ENCODE assay signal across 10 cellular contexts in genomic region chr6:117677553-117678131, GRCh38. TPM values are rescaled to one million over a fixed set of nuclear protein-coding genes. Genes with fewer than 3 reads are reported as not detected.
DNase-seq lines count a peak whose midpoint lies in the region; ATAC-seq, FAIRE-seq and TF ChIP-seq lines count a peak whose summit lies in the region.
"Had no signal": no experiment of that assay in that cellular context is flagged by ENCODE, and none has a peak within 500 bp of the region (broad histone marks: within the 10 kb centered on the region; RNA-seq: fewer than 3 reads in every experiment).

No MANE protein-coding gene starts in this region.

- H3K9me2 ChIP-seq in PC-9 (ENCODE audit: insufficient read depth) = no peaks in the 10 kb centered on the region

- no peaks in the 10 kb centered on the region for H3K27me3 ChIP-seq in PC-9 (ENCODE audit: insufficient read depth, low read depth)
- no peaks in the 10 kb centered on the region; a peak in 1 of 7 replicates for H3K27me3 ChIP-seq in H1 (replicated peaks in 1 of 4; ENCODE audit: control insufficient read depth in 3 of 4, extremely low read depth in 1 of 4, insufficient read depth in 3 of 4, low read length in 3 of 4)
- H3K27me3 ChIP-seq: sigmoid colon had no signal

- FAIRE-seq in H1 (lab: Jason Lieb, UNC) = no peak

- no peak overlapping the region for H3K4ac ChIP-seq in H1 (replicated peaks; ENCODE audit: insufficient read length, low read depth, low read length)

- no peaks in the 10 kb centered on the region for H3K27me3 Mint-ChIP-seq in progenitor cell of endocrine pancreas

- H4K20me1 ChIP-seq in PC-9 (ENCODE audit: insufficient read depth) = peaks cover 51% of the 10 kb centered on the region
- peaks cover 5 to 12% of the 10 kb centered on the region in 2 experiments for H4K20me1 ChIP-seq in H1 (replicated peaks in 1 of 2; ENCODE audit: control insufficient read depth in 1 of 2, insufficient read depth in 2 of 2, low read length in 2 of 2)

- peaks cover 26% of the 10 kb centered on the region for H3K4me1 ChIP-seq in PC-9 (replicated peaks; ENCODE audit: insufficient read depth)
- H3K4me1 ChIP-seq in H1 (replicated peaks in 1 of 4; ENCODE audit: control insufficient read depth in 3 of 4, insufficient read depth in 4 of 4, low read length in 3 of 4) = peaks cover 0 to 2% (median 0%) of the 10 kb centered on the region in 4 experiments; a peak in 3 of 7 replicates

- H2BK20ac ChIP-seq in H1 (ENCODE audit: low read length) = no peak overlapping the region

- H3K4me2 ChIP-seq in PC-9 (peak overlapping the region; percentile 79), H1 (ENCODE audit: insufficient read depth in 1 of 2, low read depth in 2 of 2, low read length in 2 of 2) (peak overlapping the region; percentile 71 to 95; a peak in 2 of 4 replicates)

- no peak overlapping the region for H4K8ac ChIP-seq in H1 (ENCODE audit: extremely low read depth, insufficient read depth, low read length)

- no peak overlapping the region for H4K5ac ChIP-seq in H1 (ENCODE audit: insufficient read length, low read depth, low read length)

- no peak for TF ChIP-seq POLR2A in H1 (IDR thresholded peaks at IDR 0.05; ENCODE audit: control extremely low read depth in 1 of 2, low read depth in 2 of 2, low read length in 2 of 2)

- H3K27ac Mint-ChIP-seq in progenitor cell of endocrine pancreas = no peak overlapping the region

- no peaks in the 10 kb centered on the region for H3F3A ChIP-seq in PC-9 (ENCODE audit: insufficient read depth, low read depth)

- no peak overlapping the region for H3K9ac ChIP-seq in H1 (replicated peaks in 1 of 4; ENCODE audit: extremely low read depth in 1 of 4, low read depth in 3 of 4, low read length in 3 of 4)

- H2BK120ac ChIP-seq in H1 (replicated peaks; ENCODE audit: low read depth, low read length) = no peak overlapping the region

- H3K27ac ChIP-seq in PC-9 (no peak overlapping the region), H1 (ENCODE audit: low read depth, low read length) (no peak overlapping the region)
- H3K27ac ChIP-seq: 22Rv1 had no signal

- intact Hi-C loops in PC-9 (cut with micrococcal nuclease; ENCODE audit: unreplicated experiment) = loop anchor here (5.0 kb wide), 1 partner anchor 120 kb away; no protein-coding TSS in a partner anchor

- CTCF ChIA-PET in PC-9 (lab: Charles Lee) = no interaction called here
- CTCF ChIA-PET in H1 (lab: Charles Lee; ENCODE audit: partially characterized antibody) = interaction anchor here (1.4 kb wide), 1 partner anchor 279 kb away, joined by 3 read pairs; no protein-coding TSS in a partner anchor

- H3K14ac ChIP-seq in H1 (ENCODE audit: insufficient read length) = no peak overlapping the region

- no peak overlapping the region for H2BK15ac ChIP-seq in H1 (ENCODE audit: low read length)

- peaks cover 31% of the 10 kb centered on the region for H3K4me1 Mint-ChIP-seq in progenitor cell of endocrine pancreas (ENCODE audit: low read depth)

- no peak for TF ChIP-seq EP300 in H1 (IDR thresholded peaks at IDR 0.05; ENCODE audit: borderline replicate concordance in 1 of 2, low read depth in 2 of 2, low read length in 2 of 2)

- TF ChIP-seq CTCF in PC-9 (conservative IDR thresholded peaks at IDR 0.05) = no peak
- no peak for TF ChIP-seq CTCF in H1 (IDR thresholded peaks at IDR 0.05; ENCODE audit: control extremely low read depth in 1 of 3, insufficient read depth in 1 of 3, low read depth in 1 of 3, low read length in 3 of 3)
- TF ChIP-seq CTCF in progenitor cell of endocrine pancreas (IDR thresholded peaks at IDR 0.05; ENCODE audit: unreplicated experiment) = no peak

- peaks cover 6% of the 10 kb centered on the region for H3K36me3 Mint-ChIP-seq in progenitor cell of endocrine pancreas (ENCODE audit: insufficient read depth)

- H3K18ac ChIP-seq in H1 (ENCODE audit: extremely low read depth, low read length) = no peak overlapping the region

- H2AK5ac ChIP-seq in H1 (ENCODE audit: low read depth, low read length) = no peak overlapping the region

- POLR2A ChIA-PET in PC-9 (lab: Charles Lee; ENCODE audit: unreplicated experiment) = no interaction called here
- POLR2A ChIA-PET in H1 (lab: Charles Lee; ENCODE audit: partially characterized antibody) = interaction anchor here (1.7 kb wide), 1 partner anchor 10 kb away, joined by 7 read pairs; no protein-coding TSS in a partner anchor

- H3K36me3 ChIP-seq in PC-9 (ENCODE audit: low read depth) (peaks cover 33% of the 10 kb centered on the region), H1 (ENCODE audit: control insufficient read depth in 2 of 4, insufficient read depth in 4 of 4, low read length in 3 of 4) (peaks cover 0 to 3% (median 0%) of the 10 kb centered on the region in 4 experiments; a peak in 1 of 8 replicates)
- H3K36me3 ChIP-seq: sigmoid colon had no signal

- H4K91ac ChIP-seq in H1 (replicated peaks; ENCODE audit: insufficient read length, low read length) = no peak overlapping the region

- no peak overlapping the region for H3K23ac ChIP-seq in H1 (ENCODE audit: insufficient read length)

- H3K9me3 ChIP-seq in PC-9 (ENCODE audit: insufficient read depth, low read depth) (peaks cover 9% of the 10 kb centered on the region; the same call in 1 of the 2 replicates), H1 (ENCODE audit: insufficient read depth in 2 of 2, low read depth in 1 of 2, low read length in 1 of 2) (no peaks in the 10 kb centered on the region)
- H3K9me3 ChIP-seq: sigmoid colon had no signal

- peaks cover 5% of the 10 kb centered on the region for H3K79me1 ChIP-seq in H1 (ENCODE audit: low read depth, low read length)

- no TSS peak for BruUV-seq in PC-9 (replicated peaks; lab: Mats Ljungman, UMichigan)

- peak overlapping the region; percentile 84 for H3K4me3 Mint-ChIP-seq in progenitor cell of endocrine pancreas (ENCODE audit: low read depth)

- no peak overlapping the region for H2BK5ac ChIP-seq in H1 (ENCODE audit: low read depth, low read length)

- no peak overlapping the region for H2AFZ ChIP-seq in PC-9
- no peak overlapping the region for H2AFZ ChIP-seq in H1 (ENCODE audit: low read length)

- H3K79me2 ChIP-seq in PC-9 (ENCODE audit: low read depth) = peaks cover 74% of the 10 kb centered on the region
- H3K79me2 ChIP-seq in H1 (ENCODE audit: control insufficient read depth in 1 of 2, insufficient read depth in 2 of 2, low read length in 2 of 2) = peaks cover 43 to 82% of the 10 kb centered on the region in 2 experiments

- H3K4me3 ChIP-seq in PC-9 (peak overlapping the region; percentile 78; the same call in 1 of the 2 replicates), H1 (ENCODE audit: extremely low read depth in 1 of 4, insufficient read depth in 2 of 4, low read depth in 3 of 4, low read length in 4 of 4) (peak overlapping the region in 1 of 4 experiments; percentile 73; a peak in 4 of 8 replicates)

- ATAC-seq in GM18517 (IDR thresholded peaks at IDR 0.05; ENCODE audit: unreplicated experiment) = no peak

- 91% methylated on average over 5 of the region's 5 CpGs; no CpG with 5 or more reads in 1 of the 2 experiments for WGBS in H1 (ENCODE audit: extremely low coverage in 1 of 2, insufficient coverage in 1 of 2, insufficient read length in 1 of 2, insufficient replicate concordance in 2 of 2, low coverage in 1 of 2, low lambda C conversion rate in 2 of 2, missing lambda C conversion rate in 1 of 2), 2 experiments

- H2BK12ac ChIP-seq in H1 (ENCODE audit: low read depth, low read length) = no peak overlapping the region

- no peaks in the 10 kb centered on the region for H3K9me3 Mint-ChIP-seq in progenitor cell of endocrine pancreas (ENCODE audit: low read depth)

- DNase-seq in NOMO-1 (lab: John Stamatoyannopoulos, UW; ENCODE audit: unreplicated experiment in 2 of 2) = peak; percentile 52 to 90
- DNase-seq in NOMO-1 treated with dmso at 0.1 percent for 144 hours (lab: John Stamatoyannopoulos, UW; ENCODE audit: unreplicated experiment) = no peak
- DNase-seq in PC-9 = peak in 1 of 2 experiments; percentile 62
- no peak for DNase-seq in H1 (ENCODE audit: low read depth in 1 of 2, low spot score in 2 of 2)
- no peak for DNase-seq in progenitor cell of endocrine pancreas (ENCODE audit: low spot score, unreplicated experiment)
- no peak for DNase-seq in NCI-H526 (lab: John Stamatoyannopoulos, UW)
- DNase-seq in NCI-H524 (lab: John Stamatoyannopoulos, UW) = no peak
- DNase-seq: sigmoid colon had no signal

- TF ChIP-seq RAD21 in H1 (IDR thresholded peaks at IDR 0.05 in 1 of 2, conservative IDR thresholded peaks at IDR 0.05 in 1 of 2; ENCODE audit: low read depth in 2 of 2, low read length in 2 of 2) = no peak

- no peak overlapping the region for H3K56ac ChIP-seq in H1 (replicated peaks; ENCODE audit: insufficient read length, low read depth, low read length)

- H3K23me2 ChIP-seq in H1 (ENCODE audit: low read depth, low read length) = peaks cover 10% of the 10 kb centered on the region

TF ChIP-seq in H1, 55 proteins besides CTCF, POLR2A, EP300 and RAD21:
- TF ChIP-seq NANOG (IDR thresholded peaks at IDR 0.05; ENCODE audit: insufficient read depth, low read depth, low read length, poor library complexity, severe bottlenecking) (no peak), GTF2F1 (IDR thresholded peaks at IDR 0.05; ENCODE audit: borderline replicate concordance, low read depth, low read length) (no peak)

RNA-seq across cellular contexts. Expression of gene NUS1, which starts 2.4 kb away (rescaled TPM):
- total RNA-seq in PC-9 (2021) (17.0 and 22.2 TPM in 2 replicates), progenitor cell of endocrine pancreas (29.7 and 31.9 TPM in 2 replicates)
- 76.4 and 77.7 TPM in 2 replicates for total RNA-seq in H1 (2021; fragmentation: NEBNext Ultra II Directional; extraction: Animal tissue kit (Norgen Biotek cat#: 25700))
- 14.3 and 20.7 TPM in 2 replicates for polyA plus RNA-seq in H1 (2011; rRNA removed)
- polyA plus RNA-seq in H1 (2011; cell fraction: cytosol; rRNA removed) = 21.3 TPM
- 23.0 TPM for polyA plus RNA-seq in H1 (2011; cell fraction: nucleus; rRNA removed)
- polyA plus RNA-seq in H1 (2012, experiment 1 of 2) = 21.6 to 45.9 TPM (median 28.0 TPM) in 4 replicates
- 4.9 TPM for polyA plus RNA-seq in H1 (2012, experiment 2 of 2)
- 71.5 TPM for polyA plus RNA-seq in H1 (2013, experiment 1 of 2)
- polyA plus RNA-seq in H1 (2013, experiment 2 of 2) = 70.8 TPM
- 22.8 and 26.7 TPM in 2 replicates for polyA minus RNA-seq in H1 (2011; rRNA and poly(A)+ RNA removed)
- 16.1 TPM for polyA minus RNA-seq in H1 (2011; cell fraction: cytosol; rRNA and poly(A)+ RNA removed)
- polyA minus RNA-seq in H1 (2011; cell fraction: nucleus; rRNA and poly(A)+ RNA removed) = 60.2 TPM

Comparison
In these comparisons a context has a peak if more than half of its experiments do, and no peak if none do; other contexts are left out.
1. DNase-seq: peak in NOMO-1 (2 of 2); none in NOMO-1 treated with dmso at 0.1 percent for 144 hours (single experiment), H1 (0 of 2), progenitor cell of endocrine pancreas (single experiment), NCI-H526 (0 of 2) and NCI-H524 (0 of 2).